8 cellular contexts compared by ENCODE assay signal in the genomic region with DNA sequence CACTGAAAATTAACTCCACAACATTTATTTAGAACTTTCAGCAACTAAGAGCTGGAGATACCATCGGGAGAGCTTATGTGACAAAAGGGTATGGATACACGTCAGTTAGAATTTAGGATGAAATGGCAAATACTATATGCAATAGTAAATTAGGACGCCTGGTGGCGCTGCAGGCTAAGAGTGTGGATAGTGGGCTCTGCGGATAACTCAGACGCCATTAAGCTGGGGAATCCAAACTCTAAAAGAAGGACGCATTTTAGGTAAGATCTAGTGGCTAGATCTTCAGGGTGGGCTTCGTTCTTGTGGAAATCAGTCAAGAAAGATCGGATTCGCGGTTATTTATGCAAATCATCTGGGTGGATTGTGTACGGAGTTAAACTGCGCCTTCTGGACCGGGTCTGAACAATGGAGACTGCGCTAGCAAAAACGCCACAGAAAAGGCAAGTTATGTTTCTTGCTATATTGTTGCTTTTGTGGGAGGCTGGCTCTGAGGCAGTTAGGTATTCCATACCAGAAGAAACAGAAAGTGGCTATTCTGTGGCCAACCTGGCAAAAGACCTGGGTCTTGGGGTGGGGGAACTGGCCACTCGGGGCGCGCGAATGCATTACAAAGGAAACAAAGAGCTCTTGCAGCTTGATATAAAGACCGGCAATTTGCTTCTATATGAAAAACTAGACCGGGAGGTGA. TPM values are rescaled to one million over a fixed set of nuclear protein-coding genes. Genes with fewer than 3 reads are reported as not detected.
DNase-seq lines count a peak whose midpoint lies in the region; ATAC-seq, FAIRE-seq and TF ChIP-seq lines count a peak whose summit lies in the region.

A gene (plus strand): TSS at position 177 of the 688 bp plus-strand sequence. CDS start 229 bp downstream, at position 406.

- H3K4me3 Mint-ChIP-seq in stimulated activated naive CD8-positive, alpha-beta T cell treated with anti-CD3 and anti-CD28 coated beads, Interleukin-15, Interleukin-2, amounts not matched to agents 100 ng/mL and 50 ng/mL, for 24 hours, result peak within 1 kb of the TSS; percentile 37

- H3K27me3 ChIP-seq in SJCRH30 (no peaks in the 10 kb centered on the region), foreskin keratinocyte (no peaks in the 10 kb centered on the region), small intestine (ENCODE audit: control insufficient read depth in 2 of 2, insufficient read depth in 2 of 2, low read length in 2 of 2) (no peaks in the 10 kb centered on the region)

- peak; percentile 46 for TF ChIP-seq CTCF in foreskin keratinocyte (conservative IDR thresholded peaks at IDR 0.05)

- H3K27ac Mint-ChIP-seq in stimulated activated naive CD8-positive, alpha-beta T cell treated with anti-CD3 and anti-CD28 coated beads, Interleukin-15, Interleukin-2, amounts not matched to agents 100 ng/mL and 50 ng/mL, for 24 hours, result no peak within 1 kb of the TSS

- 22 to 38% (median 32%) methylated on average over 22 of the region's 22 CpGs for WGBS in small intestine, 3 donors

- no peak for DNase-seq in stimulated activated naive CD8-positive, alpha-beta T cell treated with anti-CD3 and anti-CD28 coated beads, Interleukin-15, Interleukin-2, amounts not matched to agents 100 U/mL and 50 U/mL, for 24 hours
- DNase-seq in SJCRH30 (peak; percentile 55 to 81), foreskin keratinocyte (no peak), sciatic nerve (ENCODE audit: low spot score) (no peak), NOMO-1 treated with DMSO at 0.1 percent for 48 hours (lab: John Stamatoyannopoulos, UW; ENCODE audit: unreplicated experiment) (no peak), small intestine (no peak)

- no peaks in the 10 kb centered on the region for H3K4me1 Mint-ChIP-seq in stimulated activated naive CD8-positive, alpha-beta T cell treated with anti-CD3 and anti-CD28 coated beads, Interleukin-15, Interleukin-2, amounts not matched to agents 100 ng/mL and 50 ng/mL, for 24 hours (ENCODE audit: low read depth)

- no peaks in the 10 kb centered on the region for H3K4me1 ChIP-seq in SJCRH30
- no peaks in the 10 kb centered on the region for H3K4me1 ChIP-seq in foreskin keratinocyte
- H3K4me1 ChIP-seq in small intestine (ENCODE audit: control insufficient read depth in 2 of 2, insufficient read depth in 1 of 2, low read depth in 1 of 2, low read length in 1 of 2), result no peaks in the 10 kb centered on the region

- H3K9me3 ChIP-seq in SJCRH30 (replicated peaks) (no peaks in the 10 kb centered on the region), small intestine (ENCODE audit: control insufficient read depth, low read depth) (peaks cover 1% of the 10 kb centered on the region)

- FAIRE-seq in small intestine (lab: Jason Lieb, UNC), result no peak

- ATAC-seq in stimulated activated naive CD8-positive, alpha-beta T cell treated with anti-CD3 and anti-CD28 coated beads, Interleukin-15, Interleukin-2, amounts not matched to agents 100 U/mL and 50 U/mL, for 24 hours, result no peak
- ATAC-seq in foreskin keratinocyte, result no peak
- peak; percentile 38 for ATAC-seq in sciatic nerve
- no peak for ATAC-seq in HG03520 (IDR thresholded peaks at IDR 0.05; ENCODE audit: unreplicated experiment)

- H3K36me3 ChIP-seq in SJCRH30 (0 out of 2 replicates have a peak, but pooled peaks cover 6% of the 10 kb centered on the region), small intestine (ENCODE audit: control insufficient read depth in 2 of 2, insufficient read depth in 2 of 2, low read length in 2 of 2) (no peaks in the 10 kb centered on the region)

- H3K9me3 Mint-ChIP-seq in stimulated activated naive CD8-positive, alpha-beta T cell treated with anti-CD3 and anti-CD28 coated beads, Interleukin-15, Interleukin-2, amounts not matched to agents 100 ng/mL and 50 ng/mL, for 24 hours, result peaks cover 32% of the 10 kb centered on the region

- intact Hi-C loops in sciatic nerve (cut with DNase I), result no loop called here

- H3K36me3 Mint-ChIP-seq in stimulated activated naive CD8-positive, alpha-beta T cell treated with anti-CD3 and anti-CD28 coated beads, Interleukin-15, Interleukin-2, amounts not matched to agents 100 ng/mL and 50 ng/mL, for 24 hours (ENCODE audit: low read depth), result peaks cover 4% of the 10 kb centered on the region

- peaks cover 20% of the 10 kb centered on the region for H3K27me3 Mint-ChIP-seq in stimulated activated naive CD8-positive, alpha-beta T cell treated with anti-CD3 and anti-CD28 coated beads, Interleukin-15, Interleukin-2, amounts not matched to agents 100 ng/mL and 50 ng/mL, for 24 hours

- H3K4me3 ChIP-seq in SJCRH30 (peak within 1 kb of the TSS; percentile 70), small intestine (ENCODE audit: low read depth in 1 of 2, low read length in 2 of 2) (no peak within 1 kb of the TSS)

- H3K27ac ChIP-seq in SJCRH30, result peak within 1 kb of the TSS; percentile 76
- no peak within 1 kb of the TSS for H3K27ac ChIP-seq in foreskin keratinocyte
- no peak within 1 kb of the TSS for H3K27ac ChIP-seq in small intestine (ENCODE audit: low read depth in 1 of 2, low read length in 1 of 2)

RNA-seq across cellular contexts. Expression of the gene that starts here (rescaled TPM):
- total RNA-seq in SJCRH30 (2014; rRNA removed; shearing (Covaris generic)), result 20.4 and 23.8 TPM in 2 replicates
- total RNA-seq in foreskin keratinocyte, result 0.04 and 0.10 TPM in 2 replicates
- polyA plus RNA-seq in foreskin keratinocyte, result 0.03 TPM in 1 of 2 replicates, not detected in the other
- 4.4 TPM for total RNA-seq in sciatic nerve
- polyA plus RNA-seq in small intestine, result under 1 TPM in 1 of 3 donors, not detected in 2; 0.91 TPM

Comparison
In these comparisons a context has a peak if more than half of its experiments do, and no peak if none do; other contexts are left out.
1. DNase-seq: peak in SJCRH30 (2 of 2); none in stimulated activated naive CD8-positive, alpha-beta T cell treated with anti-CD3 and anti-CD28 coated beads, Interleukin-15, Interleukin-2, amounts not matched to agents 100 U/mL and 50 U/mL, for 24 hours (single experiment), foreskin keratinocyte (0 of 2), sciatic nerve (single experiment), NOMO-1 treated with DMSO at 0.1 percent for 48 hours (single experiment) and small intestine (single experiment).